ENCODE assay signal across 18 cellular contexts in genomic region chr14:79597561-79597960, GRCh38.
"Had no signal": no experiment of that assay in that cellular context is flagged by ENCODE, and none has a peak within 500 bp of the region (broad histone marks: within the 10 kb centered on the region; RNA-seq: fewer than 3 reads in every experiment).

No MANE protein-coding gene starts in this region.

- H3K9me3 Mint-ChIP-seq: activated CD4-positive, alpha-beta T cell treated with anti-CD3 and anti-CD28 coated beads, Interleukin-2, amount 10 ng/mL, durations not matched to agents 24 days and 14 days; activated naive CD8-positive, alpha-beta T cell treated with anti-CD3 and anti-CD28 coated beads for 36 hours; activated T-helper 1 cell treated with anti-CD3 and anti-CD28 coated beads, Interleukin-12 subunit alpha, Interleukin-12 subunit beta, Interleukin-2, Interleukin-4 antibody, amounts not matched to agents 30 ng/mL and 10 ng/mL and 1 ng/mL, durations not matched to agents 14 hours and 24 hours and 36 hours had no signal

- DNase-seq: activated CD4-positive, alpha-beta T cell treated with anti-CD3 and anti-CD28 coated beads, Interleukin-2, amount 10 ng/mL, durations not matched to agents 24 days and 14 days; activated CD4-positive, CD25-positive, alpha-beta regulatory T cell; activated CD8-positive, alpha-beta memory T cell treated with anti-CD3 and anti-CD28 coated beads, Interleukin-2, amount 50 U/mL, for 48 hours; activated naive CD8-positive, alpha-beta T cell treated with anti-CD3 and anti-CD28 coated beads for 36 hours; foreskin melanocyte; immature natural killer cell; ovary; stimulated activated CD4-positive, alpha-beta T cell treated with anti-CD3 and anti-CD28 coated beads, Interleukin-12 subunit alpha, Interleukin-12 subunit beta, amount 100 ng/mL, for 4 hours; stimulated activated CD4-positive, alpha-beta T cell treated with anti-CD3 and anti-CD28 coated beads, Interleukin-2, amount 100 ng/mL, for 24 hours; stomach; T-helper 17 cell; testis; upper lobe of left lung had no signal

- H3K4me3 Mint-ChIP-seq: activated CD4-positive, alpha-beta T cell treated with anti-CD3 and anti-CD28 coated beads, Interleukin-2, amount 10 ng/mL, durations not matched to agents 24 days and 14 days; activated naive CD8-positive, alpha-beta T cell treated with anti-CD3 and anti-CD28 coated beads for 36 hours; activated T-helper 1 cell treated with anti-CD3 and anti-CD28 coated beads, Interleukin-12 subunit alpha, Interleukin-12 subunit beta, Interleukin-2, Interleukin-4 antibody, amounts not matched to agents 30 ng/mL and 10 ng/mL and 1 ng/mL, durations not matched to agents 14 hours and 24 hours and 36 hours; immature natural killer cell; neural progenitor cell; T-helper 17 cell had no signal

- H3K9me3 ChIP-seq: ascending aorta, ovary, stomach, testis, upper lobe of left lung had no signal

- H3K4me1 Mint-ChIP-seq: activated CD4-positive, alpha-beta T cell treated with anti-CD3 and anti-CD28 coated beads, Interleukin-2, amount 10 ng/mL, durations not matched to agents 24 days and 14 days; activated naive CD8-positive, alpha-beta T cell treated with anti-CD3 and anti-CD28 coated beads for 36 hours; immature natural killer cell; neural progenitor cell; T-helper 17 cell had no signal

- H3K36me3 Mint-ChIP-seq: activated naive CD8-positive, alpha-beta T cell treated with anti-CD3 and anti-CD28 coated beads for 36 hours; immature natural killer cell; neural progenitor cell had no signal

- H3K27ac ChIP-seq: ascending aorta, neural progenitor cell, ovary, stomach, testis, upper lobe of left lung had no signal

- H3K27ac Mint-ChIP-seq: activated CD4-positive, alpha-beta T cell treated with anti-CD3 and anti-CD28 coated beads, Interleukin-2, amount 10 ng/mL, durations not matched to agents 24 days and 14 days; activated naive CD8-positive, alpha-beta T cell treated with anti-CD3 and anti-CD28 coated beads for 36 hours; activated T-helper 1 cell treated with anti-CD3 and anti-CD28 coated beads, Interleukin-12 subunit alpha, Interleukin-12 subunit beta, Interleukin-2, Interleukin-4 antibody, amounts not matched to agents 30 ng/mL and 10 ng/mL and 1 ng/mL, durations not matched to agents 14 hours and 24 hours and 36 hours; immature natural killer cell; neural progenitor cell; T-helper 17 cell had no signal

- H3K27me3 Mint-ChIP-seq: activated CD4-positive, alpha-beta T cell treated with anti-CD3 and anti-CD28 coated beads, Interleukin-2, amount 10 ng/mL, durations not matched to agents 24 days and 14 days; activated naive CD8-positive, alpha-beta T cell treated with anti-CD3 and anti-CD28 coated beads for 36 hours; T-helper 17 cell had no signal

- H2AFZ ChIP-seq: neural progenitor cell had no signal

- H3K4me1 ChIP-seq: ascending aorta, neural progenitor cell, upper lobe of left lung had no signal

- H3K9ac ChIP-seq: neural progenitor cell had no signal

- H3K27me3 ChIP-seq: ascending aorta, neural progenitor cell, ovary, stomach, testis, upper lobe of left lung had no signal

- FAIRE-seq: colon had no signal

- ATAC-seq: esophagus mucosa, T-helper 17 cell had no signal

- H3K4me2 ChIP-seq: neural progenitor cell had no signal

- H3K36me3 ChIP-seq: ascending aorta, ovary, stomach, upper lobe of left lung had no signal

- H3K4me3 ChIP-seq: ascending aorta, neural progenitor cell, ovary, stomach, testis, upper lobe of left lung had no signal
